19 cellular contexts compared by ENCODE assay signal in genomic region chr2:234060236-234060635, GRCh38. TPM values are rescaled to one million over a fixed set of nuclear protein-coding genes. Genes with fewer than 3 reads are reported as not detected.
DNase-seq lines count a peak whose midpoint lies in the region; ATAC-seq and TF ChIP-seq lines count a peak whose summit lies in the region.
"Had no signal": no experiment of that assay in that cellular context is flagged by ENCODE, and none has a peak within 500 bp of the region (broad histone marks: within the 10 kb centered on the region; RNA-seq: fewer than 3 reads in every experiment).

No MANE protein-coding gene starts in this region.

- H3K27me3 ChIP-seq in right cardiac atrium (ENCODE audit: control insufficient read depth, insufficient read depth), result no peaks in the 10 kb centered on the region
- H3K27me3 ChIP-seq: Peyer's patch had no signal

- H3K27ac ChIP-seq in right cardiac atrium (ENCODE audit: low read length), result no peak overlapping the region
- H3K27ac ChIP-seq: Peyer's patch had no signal

- in situ Hi-C loops in GM13977 (cut with MboI; ENCODE audit: low pct_unique_long_range_greater_than_20kb, low sequenced_read_pairs, unreplicated experiment), result no loop called here

- no peaks in the 10 kb centered on the region for H3K9me3 ChIP-seq in right cardiac atrium (ENCODE audit: control insufficient read depth, low read length)
- H3K9me3 ChIP-seq: Peyer's patch had no signal

- CTCF ChIA-PET in activated CD8-positive, alpha-beta T cell treated with anti-CD3 and anti-CD28 coated beads for 36 hours (lab: Charles Lee), result interaction anchor here (1.1 kb wide), 1 partner anchor 26 kb away, joined by 3 read pairs; no protein-coding TSS in a partner anchor

- POLR2A ChIA-PET in activated CD8-positive, alpha-beta T cell treated with anti-CD3 and anti-CD28 coated beads for 36 hours (lab: Charles Lee), result interaction anchor here (1.2 kb wide), 1 partner anchor 197 kb away, joined by 3 read pairs; no protein-coding TSS in a partner anchor

- H3K4me1 Mint-ChIP-seq in activated CD8-positive, alpha-beta T cell treated with anti-CD3 and anti-CD28 coated beads for 36 hours (ENCODE audit: low read depth), result peaks cover 6% of the 10 kb centered on the region

- DNase-seq in NCI-H1417 (lab: John Stamatoyannopoulos, UW) (peak; percentile 33 to 72 (median 64)), NCI-H1417 treated with DMSO at 0.1 percent for 48 hours (lab: John Stamatoyannopoulos, UW) (no peak), NCI-H2196 (lab: John Stamatoyannopoulos, UW; ENCODE audit: unreplicated experiment) (peak; percentile 44), NCI-H774 (lab: John Stamatoyannopoulos, UW) (peak; percentile 64), skeletal muscle cell (ENCODE audit: low read depth) (peak; percentile 4), right cardiac atrium (no peak), GM13977 (ENCODE audit: low spot score) (no peak)
- DNase-seq in activated CD8-positive, alpha-beta T cell treated with anti-CD3 and anti-CD28 coated beads for 36 hours, result no peak
- DNase-seq: CD8-positive, alpha-beta T cell; EL; KG1; NCI-H1436 treated with DMSO at 0.1 percent for 48 hours; NCI-H226; Peyer's patch; SIG-M5; T-helper 2 cell had no signal

- no peaks in the 10 kb centered on the region for H3K4me1 ChIP-seq in right cardiac atrium (ENCODE audit: control insufficient read depth, insufficient read depth, low read length)
- H3K4me1 ChIP-seq: Peyer's patch had no signal

- H3K4me3 ChIP-seq in skeletal muscle cell (ENCODE audit: low read depth, low read length), result no peak overlapping the region
- no peak overlapping the region for H3K4me3 ChIP-seq in right cardiac atrium (ENCODE audit: low read length)
- H3K4me3 ChIP-seq: Peyer's patch had no signal

- no peaks in the 10 kb centered on the region for H3K36me3 Mint-ChIP-seq in activated CD8-positive, alpha-beta T cell treated with anti-CD3 and anti-CD28 coated beads for 36 hours (ENCODE audit: low read depth)
- H3K36me3 Mint-ChIP-seq: CD8-positive, alpha-beta T cell had no signal

- ATAC-seq in right cardiac atrium, result no peak
- no peak for ATAC-seq in activated CD8-positive, alpha-beta T cell treated with anti-CD3 and anti-CD28 coated beads for 36 hours
- ATAC-seq: CD8-positive, alpha-beta T cell had no signal

- TF ChIP-seq CTCF in GM13977 (IDR thresholded peaks at IDR 0.05; ENCODE audit: extremely low read depth, insufficient read depth, missing control alignments), result no peak
- TF ChIP-seq CTCF in activated CD8-positive, alpha-beta T cell treated with anti-CD3 and anti-CD28 coated beads for 36 hours (IDR thresholded peaks at IDR 0.05), result no peak

- no peak overlapping the region for H3K27ac Mint-ChIP-seq in activated CD8-positive, alpha-beta T cell treated with anti-CD3 and anti-CD28 coated beads for 36 hours
- H3K27ac Mint-ChIP-seq: CD8-positive, alpha-beta T cell had no signal

- intact Hi-C loops in right cardiac atrium (cut with DNase I), result loop anchor here in 1 of 4 donors (10.0 kb wide), 1 partner anchor 415 kb away; no protein-coding TSS in a partner anchor
- intact Hi-C loops in activated CD8-positive, alpha-beta T cell treated with anti-CD3 and anti-CD28 coated beads for 36 hours (cut with micrococcal nuclease), result no loop called here

- WGBS in right cardiac atrium, result 78% methylated on average over 8 of the region's 8 CpGs

- no peaks in the 10 kb centered on the region for H3K27me3 Mint-ChIP-seq in activated CD8-positive, alpha-beta T cell treated with anti-CD3 and anti-CD28 coated beads for 36 hours

- H3K9me3 Mint-ChIP-seq in activated CD8-positive, alpha-beta T cell treated with anti-CD3 and anti-CD28 coated beads for 36 hours, result no peaks in the 10 kb centered on the region
- H3K9me3 Mint-ChIP-seq: CD8-positive, alpha-beta T cell had no signal

- no peak overlapping the region for H3K4me3 Mint-ChIP-seq in activated CD8-positive, alpha-beta T cell treated with anti-CD3 and anti-CD28 coated beads for 36 hours
- H3K4me3 Mint-ChIP-seq: CD8-positive, alpha-beta T cell had no signal

RNA-seq across cellular contexts. Expression of gene SPP2, which starts 9.7 kb away (rescaled TPM):
- total RNA-seq in right cardiac atrium, result not detected
- not detected for polyA plus RNA-seq in right cardiac atrium
- total RNA-seq in activated CD8-positive, alpha-beta T cell treated with anti-CD3 and anti-CD28 coated beads for 36 hours, result not detected
- total RNA-seq: A172; CD8-positive, alpha-beta T cell; H4; Peyer's patch had no signal
- polyA plus RNA-seq: BJ had no signal

Comparison
In these comparisons a context has a peak if more than half of its experiments do, and no peak if none do; other contexts are left out.
1. DNase-seq: peak in NCI-H1417 (3 of 3), NCI-H2196 (single experiment), NCI-H774 (single experiment) and skeletal muscle cell (single experiment); none in NCI-H1417 treated with DMSO at 0.1 percent for 48 hours (single experiment), right cardiac atrium (0 of 3), GM13977 (single experiment) and activated CD8-positive, alpha-beta T cell treated with anti-CD3 and anti-CD28 coated beads for 36 hours (single experiment).